19 cellular contexts compared by ENCODE assay signal in the genomic region with DNA sequence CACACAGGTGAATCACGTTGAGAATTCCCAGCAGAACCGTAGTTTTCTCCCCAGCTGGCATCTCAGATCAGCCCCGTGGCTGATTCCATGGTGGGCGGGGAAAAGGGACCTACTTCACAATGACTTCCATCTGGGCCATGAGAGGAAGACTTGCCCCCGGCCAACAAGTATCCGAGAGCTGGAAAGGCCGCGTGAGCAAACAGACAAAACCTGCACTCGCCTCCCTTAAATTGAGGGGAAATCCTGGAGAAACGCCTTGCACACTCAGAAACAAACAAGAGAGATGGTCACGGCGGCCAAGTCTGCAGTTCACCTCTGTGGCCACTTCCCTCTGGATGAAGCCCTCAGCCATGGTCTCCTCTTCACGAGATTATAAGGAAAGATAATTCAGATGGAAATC. TPM values are rescaled to one million over a fixed set of nuclear protein-coding genes. Genes with fewer than 3 reads are reported as not detected.
DNase-seq lines count a peak whose midpoint lies in the region; ATAC-seq and TF ChIP-seq lines count a peak whose summit lies in the region.
"Had no signal": no experiment of that assay in that cellular context is flagged by ENCODE, and none has a peak within 500 bp of the region (broad histone marks: within the 10 kb centered on the region; RNA-seq: fewer than 3 reads in every experiment).

No MANE protein-coding gene starts in this region.

- peak in 1 of 4 donors; percentile 36 for ATAC-seq in psoas muscle
- no peak for ATAC-seq in HG02884 (IDR thresholded peaks at IDR 0.05; ENCODE audit: unreplicated experiment)

- POLR2A ChIA-PET in MCF 10A (lab: Yijun Ruan, JAX) = no interaction called here

- no peak overlapping the region for H3K4me3 Mint-ChIP-seq in MCF 10A (ENCODE audit: unreplicated experiment)

- no peak overlapping the region for H3K27ac Mint-ChIP-seq in MCF 10A (ENCODE audit: low read depth, unreplicated experiment)

- H3K27me3 Mint-ChIP-seq in MCF 10A (ENCODE audit: insufficient read depth, unreplicated experiment) = no peaks in the 10 kb centered on the region

- intact Hi-C loops in breast epithelium (cut with DNase I; ENCODE audit: low total_unique reads) = loop anchor here (10.0 kb wide), 1 partner anchor 1361 kb away; no protein-coding TSS in a partner anchor
- intact Hi-C loops in MCF 10A (cut with micrococcal nuclease) = no loop called here
- intact Hi-C loops in psoas muscle (cut with DNase I) = loop anchor here in 1 of 2 donors (10.0 kb wide), 1 partner anchor 129 kb away; no protein-coding TSS in a partner anchor

- peak overlapping the region in 6 of 11 experiments; percentile 1 to 52 (median 25); a peak in 7 of 22 replicates for H3K4me2 ChIP-seq in BLaER1 treated with 17β-estradiol and CSF1 and Interleukin-3, amounts not matched to agents 10 nM and 100 nM
- H3K4me2 ChIP-seq: KMS-11 had no signal

- H4K20me1 ChIP-seq in BLaER1 treated with 17β-estradiol and CSF1 and Interleukin-3, amounts not matched to agents 10 nM and 100 nM = no peaks in the 10 kb centered on the region

- H3K27me3 ChIP-seq in breast epithelium (no peaks in the 10 kb centered on the region), psoas muscle (ENCODE audit: insufficient read depth in 3 of 3, low read length in 2 of 3) (peaks cover 0 to 3% (median 0%) of the 10 kb centered on the region in 3 donors)
- H3K27me3 ChIP-seq in BLaER1 treated with 17β-estradiol and CSF1 and Interleukin-3, amounts not matched to agents 10 nM and 100 nM = peaks cover 0 to 23% (median 0%) of the 10 kb centered on the region in 11 experiments; a peak in 3 of 22 replicates
- H3K27me3 ChIP-seq: Peyer's patch had no signal

- peaks cover 5% of the 10 kb centered on the region for H3K4me1 Mint-ChIP-seq in MCF 10A (ENCODE audit: insufficient read depth, unreplicated experiment)

- 55 to 63% (median 61%) methylated on average over 13 of the region's 13 CpGs for WGBS in psoas muscle, 3 donors

- BruUV-seq in MCF 10A (replicated peaks; lab: Mats Ljungman, UMichigan) = no TSS peak

- DNase-seq in breast epithelium (ENCODE audit: low spot score in 2 of 2) (no peak), MCF 10A (ENCODE audit: unreplicated experiment) (no peak), NCI-H345 treated with DMSO at 0.1 percent for 48 hours (lab: John Stamatoyannopoulos, UW; ENCODE audit: unreplicated experiment) (peak; percentile 70), psoas muscle (no peak), erythroblast (lab: John Stamatoyannopoulos, UW) (no peak)
- DNase-seq: DMS53, EL, IMR-90, NCI-H1105, NCI-H1930, NCI-H226, NCI-H524 treated with DMSO at 0.1 percent for 48 hours, NCI-H82, Peyer's patch, SHP77 had no signal

- no peak overlapping the region for H3K27ac ChIP-seq in breast epithelium
- H3K27ac ChIP-seq in BLaER1 treated with 17β-estradiol and CSF1 and Interleukin-3, amounts not matched to agents 10 nM and 100 nM = no peak overlapping the region
- H3K27ac ChIP-seq in psoas muscle = peak overlapping the region; percentile 36
- H3K27ac ChIP-seq: KMS-11, Peyer's patch had no signal

- H3K36me3 ChIP-seq in breast epithelium = no peaks in the 10 kb centered on the region
- no peaks in the 10 kb centered on the region for H3K36me3 ChIP-seq in BLaER1 treated with 17β-estradiol and CSF1 and Interleukin-3, amounts not matched to agents 10 nM and 100 nM
- H3K36me3 ChIP-seq in psoas muscle (ENCODE audit: insufficient read depth in 1 of 2, low read depth in 1 of 2) = no peaks in the 10 kb centered on the region
- H3K36me3 ChIP-seq: Peyer's patch had no signal

- CTCF ChIA-PET in MCF 10A (lab: Yijun Ruan, JAX) = interaction anchor here (1.0 kb wide), 1 partner anchor 8 kb away, joined by 3 read pairs; no protein-coding TSS in a partner anchor

- TF ChIP-seq CTCF in breast epithelium (IDR thresholded peaks at IDR 0.05) = no peak
- TF ChIP-seq CTCF in MCF 10A (IDR thresholded peaks at IDR 0.05; ENCODE audit: unreplicated experiment) = no peak
- no peak for TF ChIP-seq CTCF in psoas muscle (IDR thresholded peaks at IDR 0.05)

- TF ChIP-seq POLR2A in breast epithelium (IDR thresholded peaks at IDR 0.05) = no peak
- TF ChIP-seq POLR2A in erythroblast (IDR thresholded peaks at IDR 0.05; ENCODE audit: low read length) = no peak

- H3K4me1 ChIP-seq in breast epithelium (no peaks in the 10 kb centered on the region), psoas muscle (no peaks in the 10 kb centered on the region)
- H3K4me1 ChIP-seq in BLaER1 treated with 17β-estradiol and CSF1 and Interleukin-3, amounts not matched to agents 10 nM and 100 nM = peaks cover 0 to 63% (median 26%) of the 10 kb centered on the region in 10 experiments; a peak in 13 of 20 replicates
- H3K4me1 ChIP-seq: Peyer's patch had no signal

- H3K9me3 Mint-ChIP-seq in MCF 10A (ENCODE audit: unreplicated experiment) = no peaks in the 10 kb centered on the region

- no peak overlapping the region for H3K9ac ChIP-seq in BLaER1 treated with 17β-estradiol and CSF1 and Interleukin-3, amounts not matched to agents 10 nM and 100 nM
- H3K9ac ChIP-seq: KMS-11 had no signal

- peak overlapping the region; percentile 1 to 38 (median 19) for H3K4me3 ChIP-seq in breast epithelium
- H3K4me3 ChIP-seq in BLaER1 treated with 17β-estradiol and CSF1 and Interleukin-3, amounts not matched to agents 10 nM and 100 nM = no peak overlapping the region; a peak in 1 of 20 replicates
- H3K4me3 ChIP-seq in psoas muscle = peak overlapping the region; percentile 52

- H3K9me3 ChIP-seq in breast epithelium (no peaks in the 10 kb centered on the region), psoas muscle (no peaks in the 10 kb centered on the region)
- H3K9me3 ChIP-seq in BLaER1 treated with 17β-estradiol and CSF1 and Interleukin-3, amounts not matched to agents 10 nM and 100 nM (replicated peaks in 1 of 11) = peaks cover 21 to 44% (median 37%) of the 10 kb centered on the region in 11 experiments
- H3K9me3 ChIP-seq: Peyer's patch had no signal

- no peaks in the 10 kb centered on the region for H3K36me3 Mint-ChIP-seq in MCF 10A (ENCODE audit: insufficient read depth, unreplicated experiment)

RNA-seq across cellular contexts. Expression of a gene that starts 39.5 kb away (rescaled TPM):
- 10 to 100 TPM in 2 of 3 donors, 1 to 10 TPM in 1; 5.1 to 21.0 (median 15.1) TPM for total RNA-seq in breast epithelium
- total RNA-seq in MCF 10A (2022) = not detected in 2 replicates
- total RNA-seq in psoas muscle = 1 to 10 TPM; 2.4 to 4.5 (median 3.2) TPM
- 1 to 10 TPM; 2.1 to 3.8 (median 3.8) TPM for polyA plus RNA-seq in psoas muscle
- total RNA-seq: IMR-90, OCI-LY7 had no signal
- polyA plus RNA-seq: IMR-90 had no signal

Comparison
In these comparisons a context has a peak if more than half of its experiments do, and no peak if none do; other contexts are left out.
1. H3K4me3 ChIP-seq: peak in breast epithelium (3 of 3) and psoas muscle (single experiment); none in BLaER1 treated with 17β-estradiol and CSF1 and Interleukin-3, amounts not matched to agents 10 nM and 100 nM (0 of 10).